ENCODE assay signal across 1 cellular context in genomic region chr20:370977-371754, GRCh38.
TF ChIP-seq lines count a peak whose summit lies in the region.

No MANE protein-coding gene starts in this region.

TF ChIP-seq in HepG2, 621 proteins besides CTCF, POLR2A, EP300 and RAD21 (continued from another document and continues in another):
- no peak; the same call in 1 of the 2 replicates for TF ChIP-seq BCL3 (CRISPR knock-in tag; IDR thresholded peaks at IDR 0.05)
- TF ChIP-seq, protein P1, sequence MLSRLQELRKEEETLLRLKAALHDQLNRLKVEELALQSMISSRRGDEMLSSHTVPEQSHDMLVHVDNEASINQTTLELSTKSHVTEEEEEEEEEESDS (CRISPR knock-in tag; IDR thresholded peaks at IDR 0.05; ENCODE audit: borderline replicate concordance): no peak
- no peak for TF ChIP-seq ZNF101 (CRISPR knock-in tag; IDR thresholded peaks at IDR 0.05; ENCODE audit: borderline replicate concordance, low read depth)
- TF ChIP-seq CEBPZ (IDR thresholded peaks at IDR 0.05; ENCODE audit: low read length): no peak
- no peak for TF ChIP-seq HOXD1 (CRISPR knock-in tag; IDR thresholded peaks at IDR 0.05)
- no peak; the same call in 1 of the 2 replicates for TF ChIP-seq ZFP90 (CRISPR knock-in tag; IDR thresholded peaks at IDR 0.05; ENCODE audit: borderline replicate concordance)
- peak; percentile 64; the same call in 1 of the 2 replicates for TF ChIP-seq CCDC6 (CRISPR knock-in tag; IDR thresholded peaks at IDR 0.05)
- no peak for TF ChIP-seq ZNF296 (CRISPR knock-in tag; conservative IDR thresholded peaks at IDR 0.05)
- no peak for TF ChIP-seq ZNF510 (CRISPR knock-in tag; IDR thresholded peaks at IDR 0.05; ENCODE audit: low read depth)
- TF ChIP-seq, protein P2, sequence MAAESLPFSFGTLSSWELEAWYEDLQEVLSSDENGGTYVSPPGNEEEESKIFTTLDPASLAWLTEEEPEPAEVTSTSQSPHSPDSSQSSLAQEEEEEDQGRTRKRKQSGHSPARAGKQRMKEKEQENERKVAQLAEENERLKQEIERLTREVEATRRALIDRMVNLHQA (CRISPR knock-in tag; IDR thresholded peaks at IDR 0.05): no peak
- TF ChIP-seq ZNF850 (CRISPR knock-in tag; conservative IDR thresholded peaks at IDR 0.05): no peak
- no peak; the same call in 1 of the 2 replicates for TF ChIP-seq ZNF512B (CRISPR knock-in tag; IDR thresholded peaks at IDR 0.05; ENCODE audit: borderline replicate concordance)
- TF ChIP-seq ATAD3A (CRISPR knock-in tag; IDR thresholded peaks at IDR 0.05): no peak
- TF ChIP-seq, protein P3, sequence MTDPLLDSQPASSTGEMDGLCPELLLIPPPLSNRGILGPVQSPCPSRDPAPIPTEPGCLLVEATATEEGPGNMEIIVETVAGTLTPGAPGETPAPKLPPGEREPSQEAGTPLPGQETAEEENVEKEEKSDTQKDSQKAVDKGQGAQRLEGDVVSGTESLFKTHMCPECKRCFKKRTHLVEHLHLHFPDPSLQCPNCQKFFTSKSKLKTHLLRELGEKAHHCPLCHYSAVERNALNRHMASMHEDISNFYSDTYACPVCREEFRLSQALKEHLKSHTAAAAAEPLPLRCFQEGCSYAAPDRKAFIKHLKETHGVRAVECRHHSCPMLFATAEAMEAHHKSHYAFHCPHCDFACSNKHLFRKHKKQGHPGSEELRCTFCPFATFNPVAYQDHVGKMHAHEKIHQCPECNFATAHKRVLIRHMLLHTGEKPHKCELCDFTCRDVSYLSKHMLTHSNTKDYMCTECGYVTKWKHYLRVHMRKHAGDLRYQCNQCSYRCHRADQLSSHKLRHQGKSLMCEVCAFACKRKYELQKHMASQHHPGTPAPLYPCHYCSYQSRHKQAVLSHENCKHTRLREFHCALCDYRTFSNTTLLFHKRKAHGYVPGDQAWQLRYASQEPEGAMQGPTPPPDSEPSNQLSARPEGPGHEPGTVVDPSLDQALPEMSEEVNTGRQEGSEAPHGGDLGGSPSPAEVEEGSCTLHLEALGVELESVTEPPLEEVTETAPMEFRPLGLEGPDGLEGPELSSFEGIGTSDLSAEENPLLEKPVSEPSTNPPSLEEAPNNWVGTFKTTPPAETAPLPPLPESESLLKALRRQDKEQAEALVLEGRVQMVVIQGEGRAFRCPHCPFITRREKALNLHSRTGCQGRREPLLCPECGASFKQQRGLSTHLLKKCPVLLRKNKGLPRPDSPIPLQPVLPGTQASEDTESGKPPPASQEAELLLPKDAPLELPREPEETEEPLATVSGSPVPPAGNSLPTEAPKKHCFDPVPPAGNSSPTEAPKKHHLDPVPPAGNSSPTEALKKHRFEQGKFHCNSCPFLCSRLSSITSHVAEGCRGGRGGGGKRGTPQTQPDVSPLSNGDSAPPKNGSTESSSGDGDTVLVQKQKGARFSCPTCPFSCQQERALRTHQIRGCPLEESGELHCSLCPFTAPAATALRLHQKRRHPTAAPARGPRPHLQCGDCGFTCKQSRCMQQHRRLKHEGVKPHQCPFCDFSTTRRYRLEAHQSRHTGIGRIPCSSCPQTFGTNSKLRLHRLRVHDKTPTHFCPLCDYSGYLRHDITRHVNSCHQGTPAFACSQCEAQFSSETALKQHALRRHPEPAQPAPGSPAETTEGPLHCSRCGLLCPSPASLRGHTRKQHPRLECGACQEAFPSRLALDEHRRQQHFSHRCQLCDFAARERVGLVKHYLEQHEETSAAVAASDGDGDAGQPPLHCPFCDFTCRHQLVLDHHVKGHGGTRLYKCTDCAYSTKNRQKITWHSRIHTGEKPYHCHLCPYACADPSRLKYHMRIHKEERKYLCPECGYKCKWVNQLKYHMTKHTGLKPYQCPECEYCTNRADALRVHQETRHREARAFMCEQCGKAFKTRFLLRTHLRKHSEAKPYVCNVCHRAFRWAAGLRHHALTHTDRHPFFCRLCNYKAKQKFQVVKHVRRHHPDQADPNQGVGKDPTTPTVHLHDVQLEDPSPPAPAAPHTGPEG (CRISPR knock-in tag; IDR thresholded peaks at IDR 0.05): peak; percentile 55; the same call in 1 of the 2 replicates
- no peak for TF ChIP-seq ZFP62 (CRISPR knock-in tag; IDR thresholded peaks at IDR 0.05)
- TF ChIP-seq SP5 (CRISPR knock-in tag; IDR thresholded peaks at IDR 0.05; ENCODE audit: borderline replicate concordance, low read depth): no peak
- TF ChIP-seq, protein P4, sequence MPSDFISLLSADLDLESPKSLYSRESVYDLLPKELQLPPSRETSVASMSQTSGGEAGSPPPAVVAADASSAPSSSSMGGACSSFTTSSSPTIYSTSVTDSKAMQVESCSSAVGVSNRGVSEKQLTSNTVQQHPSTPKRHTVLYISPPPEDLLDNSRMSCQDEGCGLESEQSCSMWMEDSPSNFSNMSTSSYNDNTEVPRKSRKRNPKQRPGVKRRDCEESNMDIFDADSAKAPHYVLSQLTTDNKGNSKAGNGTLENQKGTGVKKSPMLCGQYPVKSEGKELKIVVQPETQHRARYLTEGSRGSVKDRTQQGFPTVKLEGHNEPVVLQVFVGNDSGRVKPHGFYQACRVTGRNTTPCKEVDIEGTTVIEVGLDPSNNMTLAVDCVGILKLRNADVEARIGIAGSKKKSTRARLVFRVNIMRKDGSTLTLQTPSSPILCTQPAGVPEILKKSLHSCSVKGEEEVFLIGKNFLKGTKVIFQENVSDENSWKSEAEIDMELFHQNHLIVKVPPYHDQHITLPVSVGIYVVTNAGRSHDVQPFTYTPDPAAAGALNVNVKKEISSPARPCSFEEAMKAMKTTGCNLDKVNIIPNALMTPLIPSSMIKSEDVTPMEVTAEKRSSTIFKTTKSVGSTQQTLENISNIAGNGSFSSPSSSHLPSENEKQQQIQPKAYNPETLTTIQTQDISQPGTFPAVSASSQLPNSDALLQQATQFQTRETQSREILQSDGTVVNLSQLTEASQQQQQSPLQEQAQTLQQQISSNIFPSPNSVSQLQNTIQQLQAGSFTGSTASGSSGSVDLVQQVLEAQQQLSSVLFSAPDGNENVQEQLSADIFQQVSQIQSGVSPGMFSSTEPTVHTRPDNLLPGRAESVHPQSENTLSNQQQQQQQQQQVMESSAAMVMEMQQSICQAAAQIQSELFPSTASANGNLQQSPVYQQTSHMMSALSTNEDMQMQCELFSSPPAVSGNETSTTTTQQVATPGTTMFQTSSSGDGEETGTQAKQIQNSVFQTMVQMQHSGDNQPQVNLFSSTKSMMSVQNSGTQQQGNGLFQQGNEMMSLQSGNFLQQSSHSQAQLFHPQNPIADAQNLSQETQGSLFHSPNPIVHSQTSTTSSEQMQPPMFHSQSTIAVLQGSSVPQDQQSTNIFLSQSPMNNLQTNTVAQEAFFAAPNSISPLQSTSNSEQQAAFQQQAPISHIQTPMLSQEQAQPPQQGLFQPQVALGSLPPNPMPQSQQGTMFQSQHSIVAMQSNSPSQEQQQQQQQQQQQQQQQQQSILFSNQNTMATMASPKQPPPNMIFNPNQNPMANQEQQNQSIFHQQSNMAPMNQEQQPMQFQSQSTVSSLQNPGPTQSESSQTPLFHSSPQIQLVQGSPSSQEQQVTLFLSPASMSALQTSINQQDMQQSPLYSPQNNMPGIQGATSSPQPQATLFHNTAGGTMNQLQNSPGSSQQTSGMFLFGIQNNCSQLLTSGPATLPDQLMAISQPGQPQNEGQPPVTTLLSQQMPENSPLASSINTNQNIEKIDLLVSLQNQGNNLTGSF (CRISPR knock-in tag; IDR thresholded peaks at IDR 0.05): no peak
- TF ChIP-seq MTA3 (CRISPR knock-in tag; IDR thresholded peaks at IDR 0.05): no peak
- no peak for TF ChIP-seq ATF7 (IDR thresholded peaks at IDR 0.05)
- no peak for TF ChIP-seq ATF7 (CRISPR knock-in tag; IDR thresholded peaks at IDR 0.05)
- TF ChIP-seq KMT2A (CRISPR knock-in tag; IDR thresholded peaks at IDR 0.05): peak; percentile 28; the same call in 1 of the 2 replicates
- TF ChIP-seq ZNF749 (CRISPR knock-in tag; IDR thresholded peaks at IDR 0.05; ENCODE audit: borderline replicate concordance): peak; percentile 38; the same call in 1 of the 2 replicates
- TF ChIP-seq ZBTB4 (CRISPR knock-in tag; IDR thresholded peaks at IDR 0.05; ENCODE audit: borderline replicate concordance): no peak
- 0 out of 2 replicates have a peak, but pooled peaks have one; percentile 5 for TF ChIP-seq ZBTB20 (CRISPR knock-in tag; IDR thresholded peaks at IDR 0.05; ENCODE audit: borderline replicate concordance, low read depth)
- TF ChIP-seq PLRG1 (conservative IDR thresholded peaks at IDR 0.05): no peak
- TF ChIP-seq TFE3 (CRISPR knock-in tag; IDR thresholded peaks at IDR 0.05): no peak
- 0 out of 2 replicates have a peak, but pooled peaks have one; percentile 79 for TF ChIP-seq THAP7 (CRISPR knock-in tag; IDR thresholded peaks at IDR 0.05)
- TF ChIP-seq FOSL2 (CRISPR knock-in tag; IDR thresholded peaks at IDR 0.05): peak; percentile 80
